ENCODE assay signal across 8 cellular contexts in genomic region chr7:54932818-54933543, GRCh38.
A peak's percentile ranks its signal among the peaks of the same experiment; 100 is the strongest.
DNase-seq lines count a peak whose midpoint lies in the region; ATAC-seq lines count a peak whose summit lies in the region.

No MANE protein-coding gene starts in this region.

- DNase-seq in 8988T (peak; percentile 31), HT-29 (ENCODE audit: low spot score) (peak; percentile 85), SHP77 (lab: John Stamatoyannopoulos, UW) (peak; percentile 93 to 94), fibroblast of peridontal ligament (ENCODE audit: extremely low read depth) (peak; percentile 54), myocyte (ENCODE audit: low read depth) (peak; percentile 89)

- ATAC-seq in HG02642 (IDR thresholded peaks at IDR 0.05; ENCODE audit: poor library complexity, unreplicated experiment), result no peak
- ATAC-seq in HG02870 (IDR thresholded peaks at IDR 0.05; ENCODE audit: unreplicated experiment), result no peak
- no peak for ATAC-seq in HG03521 (IDR thresholded peaks at IDR 0.05; ENCODE audit: unreplicated experiment)

Comparison
In these comparisons a context has a peak if more than half of its experiments do, and no peak if none do; other contexts are left out.
1. DNase-seq: peak in every context shown above with its lines; median percentile 94 in SHP77; 89 in myocyte; 85 in HT-29; 54 in fibroblast of peridontal ligament; 31 in 8988T.